Comparison of ENCODE assay signal across 10 cellular contexts in genomic region chr11:86064236-86064803, GRCh38. TPM values are rescaled to one million over a fixed set of nuclear protein-coding genes. Genes with fewer than 3 reads are reported as not detected.
DNase-seq lines count a peak whose midpoint lies in the region; ATAC-seq, FAIRE-seq and TF ChIP-seq lines count a peak whose summit lies in the region.
"Had no signal": no experiment of that assay in that cellular context is flagged by ENCODE, and none has a peak within 500 bp of the region (broad histone marks: within the 10 kb centered on the region; RNA-seq: fewer than 3 reads in every experiment).

No MANE protein-coding gene starts in this region.

- H2BK5ac ChIP-seq in mesendoderm (ENCODE audit: low read length), result no peak overlapping the region

- no peak for TF ChIP-seq POLR2A in GM12891 (IDR thresholded peaks at IDR 0.05; ENCODE audit: low read depth, low read length)

- H3K79me2 ChIP-seq in mesendoderm (ENCODE audit: control insufficient read depth, insufficient read depth, low read length), result peaks cover 77% of the 10 kb centered on the region

- peaks cover 43% of the 10 kb centered on the region for H3K36me3 Mint-ChIP-seq in HFFc6 (ENCODE audit: low read depth)

- no peak for FAIRE-seq in GM12891 (lab: Jason Lieb, UNC)
- FAIRE-seq: small intestine had no signal

- H3K4me3 ChIP-seq in astrocyte of the cerebellum (ENCODE audit: low read depth, low read length) (peak overlapping the region; percentile 94), mesendoderm (ENCODE audit: low read length) (no peak overlapping the region)

- H3K56ac ChIP-seq in mesendoderm (ENCODE audit: low read length), result no peak overlapping the region

- no peak overlapping the region for H3K27ac ChIP-seq in mesendoderm (ENCODE audit: low read depth, low read length)

- H3K4me3 Mint-ChIP-seq in HFFc6, result peak overlapping the region; percentile 83

- no peak for TF ChIP-seq CTCF in HFFc6 (IDR thresholded peaks at IDR 0.05)
- no peak for TF ChIP-seq CTCF in astrocyte of the cerebellum (IDR thresholded peaks at IDR 0.05; ENCODE audit: low read depth, low read length, missing control alignments)

- in situ Hi-C loops in astrocyte of the cerebellum (cut with HindIII; ENCODE audit: low sequenced_read_pairs), result no loop called here

- H3K27me3 Mint-ChIP-seq in HFFc6 (ENCODE audit: insufficient read depth), result no peaks in the 10 kb centered on the region

- no peak overlapping the region for H3K9ac ChIP-seq in mesendoderm (ENCODE audit: low read length)

- no peaks in the 10 kb centered on the region for H3K27me3 ChIP-seq in mesendoderm (ENCODE audit: insufficient read depth, low read length, poor library complexity)

- no peaks in the 10 kb centered on the region; the same call in 1 of the 2 replicates for H3K9me3 Mint-ChIP-seq in HFFc6

- DNase-seq in A172 (ENCODE audit: low spot score) (peak; percentile 34), HFFc6 (no peak), astrocyte of the cerebellum (ENCODE audit: low read depth) (no peak), mesendoderm (peak; percentile 37), GM12891 (ENCODE audit: insufficient read length, low spot score) (no peak), NCI-H1930 (lab: John Stamatoyannopoulos, UW) (no peak)
- DNase-seq in activated CD8-positive, alpha-beta memory T cell treated with anti-CD3 and anti-CD28 coated beads for 24 hours, result no peak
- DNase-seq: MM.1S, small intestine had no signal

- H2AK5ac ChIP-seq in mesendoderm (ENCODE audit: low read length), result no peak overlapping the region

- peaks cover 66% of the 10 kb centered on the region for H3K4me1 Mint-ChIP-seq in HFFc6 (ENCODE audit: low read depth)

- H2BK15ac ChIP-seq in mesendoderm (replicated peaks; ENCODE audit: low read depth), result no peak overlapping the region

- no peak overlapping the region for H3K4me2 ChIP-seq in mesendoderm (ENCODE audit: low read length)

- no peaks in the 10 kb centered on the region for H3K36me3 ChIP-seq in mesendoderm (ENCODE audit: control insufficient read depth, insufficient read depth, low read length)

- ATAC-seq in HG03196 (IDR thresholded peaks at IDR 0.05; ENCODE audit: unreplicated experiment), result no peak

- H3K79me1 ChIP-seq in mesendoderm (ENCODE audit: low read length), result no peaks in the 10 kb centered on the region

- H4K5ac ChIP-seq in mesendoderm (ENCODE audit: low read length), result no peak overlapping the region

- H3K4ac ChIP-seq in mesendoderm (ENCODE audit: low read depth, low read length), result peak overlapping the region; percentile 36

- no CpG with 5 or more reads among the region's 5 CpGs for WGBS in mesendoderm (ENCODE audit: extremely low coverage, insufficient coverage, low lambda C conversion rate)

- peak overlapping the region; percentile 91 for H3K27ac Mint-ChIP-seq in HFFc6

- no peak overlapping the region for H3K23ac ChIP-seq in mesendoderm (ENCODE audit: low read length)

- no peak overlapping the region for H4K8ac ChIP-seq in mesendoderm (ENCODE audit: low read depth, low read length)

- H2BK120ac ChIP-seq in mesendoderm (ENCODE audit: low read depth, low read length), result no peak overlapping the region

- H3K4me1 ChIP-seq in mesendoderm (ENCODE audit: control insufficient read depth, low read depth, low read length), result peaks cover 3% of the 10 kb centered on the region

- H3K18ac ChIP-seq in mesendoderm (ENCODE audit: low read length), result peak overlapping the region; percentile 60

TF ChIP-seq in GM12891, 5 proteins besides CTCF, POLR2A, EP300 and RAD21:
- no peak for TF ChIP-seq POU2F2 (IDR thresholded peaks at IDR 0.05; ENCODE audit: low read depth, low read length)
- TF ChIP-seq SPI1 (IDR thresholded peaks at IDR 0.05; ENCODE audit: low read depth, low read length), result no peak
- TF ChIP-seq TAF1 (IDR thresholded peaks at IDR 0.05; ENCODE audit: low read depth, low read length), result no peak
- no peak for TF ChIP-seq PAX5 (IDR thresholded peaks at IDR 0.05; ENCODE audit: insufficient read depth, low read length, severe bottlenecking)
- no peak for TF ChIP-seq POLR2AphosphoS5 (IDR thresholded peaks at IDR 0.05; ENCODE audit: low read depth, low read length)

RNA-seq across cellular contexts. Expression of gene PICALM, which starts 4.6 kb away (rescaled TPM):
- 182 and 196 TPM in 2 replicates for total RNA-seq in A172 (2014; rRNA removed; shearing (Covaris generic))
- total RNA-seq in HFFc6 (2021; fragmentation: NEBNext Ultra II Directional; extraction: Animal tissue kit (Norgen Biotek cat#: 25700)), result 100 to 1,000 TPM; 193 to 267 (median 244) TPM
- 91.1 TPM for polyA plus RNA-seq in mesendoderm (2013, experiment 1 of 2)
- 90.1 TPM for polyA plus RNA-seq in mesendoderm (2013, experiment 2 of 2)
- polyA plus RNA-seq in GM12891 (2012; ENCODE audit: low read depth, missing spikeins), result 14.8 TPM

Comparison
In these comparisons a context has a peak if more than half of its experiments do, and no peak if none do; other contexts are left out.
1. DNase-seq: peak in A172 (single experiment) and mesendoderm (single experiment); none in HFFc6 (single experiment), astrocyte of the cerebellum (single experiment), GM12891 (single experiment), NCI-H1930 (0 of 2) and activated CD8-positive, alpha-beta memory T cell treated with anti-CD3 and anti-CD28 coated beads for 24 hours (single experiment).